In genomic region chr15:50943623-50944022, GRCh38 we compare ENCODE assay signal across 23 cellular contexts. TPM values are rescaled to one million over a fixed set of nuclear protein-coding genes. Genes with fewer than 3 reads are reported as not detected.
A peak's percentile ranks its signal among the peaks of the same experiment; 100 is the strongest.
DNase-seq lines count a peak whose midpoint lies in the region; ATAC-seq, FAIRE-seq and TF ChIP-seq lines count a peak whose summit lies in the region.
"Had no signal": no experiment of that assay in that cellular context is flagged by ENCODE, and none has a peak within 500 bp of the region (broad histone marks: within the 10 kb centered on the region; RNA-seq: fewer than 3 reads in every experiment).

No MANE protein-coding gene starts in this region.

- no peak for TF ChIP-seq EP300 in A549 (IDR thresholded peaks at IDR 0.05)

- no peak for TF ChIP-seq RAD21 in A549 (conservative IDR thresholded peaks at IDR 0.05 in 1 of 2, IDR thresholded peaks at IDR 0.05 in 1 of 2)

- FAIRE-seq in A549 (lab: Jason Lieb, UNC), result peak; percentile 56
- FAIRE-seq: GM12891, H1 had no signal

- H3K27ac ChIP-seq in A549, result no peak overlapping the region

- H3K4me2 ChIP-seq in A549, result no peak overlapping the region

- TF ChIP-seq CTCF in A549 (IDR thresholded peaks at IDR 0.05) (no peak), choroid plexus epithelial cell (conservative IDR thresholded peaks at IDR 0.05; ENCODE audit: low read depth, low read length) (no peak), fibroblast of the aortic adventitia (IDR thresholded peaks at IDR 0.05; ENCODE audit: insufficient read depth, low read length) (no peak)

- CTCF ChIA-PET in A549 (lab: Yijun Ruan, JAX), result no interaction called here

- no peak overlapping the region for H3K4me3 ChIP-seq in A549
- no peak overlapping the region for H3K4me3 ChIP-seq in choroid plexus epithelial cell (ENCODE audit: low read depth, low read length)
- no peak overlapping the region for H3K4me3 ChIP-seq in fibroblast of the aortic adventitia (ENCODE audit: low read depth, low read length)
- H3K4me3 ChIP-seq: MG63 had no signal

- peaks cover 14% of the 10 kb centered on the region for H3K4me1 ChIP-seq in A549

- no peaks in the 10 kb centered on the region for H3K9me3 ChIP-seq in A549
- H3K9me3 ChIP-seq: BE2C, Caco-2, MG63 had no signal

- DNase-seq in A549 (ENCODE audit: low read depth in 1 of 2, low spot score in 1 of 2) (no peak), LHCN-M2 (ENCODE audit: low read depth) (peak; percentile 19), choroid plexus epithelial cell (ENCODE audit: low read depth) (peak; percentile 15), fibroblast of the aortic adventitia (ENCODE audit: low read depth) (peak; percentile 25), Ammon's horn (ENCODE audit: low spot score) (no peak), NCI-H748 (lab: John Stamatoyannopoulos, UW; ENCODE audit: unreplicated experiment) (no peak), MV-4-11 (lab: John Stamatoyannopoulos, UW) (no peak)
- DNase-seq: 8988T; BE2C; Caco-2; CD4-positive, CD25-positive, alpha-beta regulatory T cell; DMS153; MG63; NCI-H1092; NCI-H1436 treated with DMSO at 0.1 percent for 48 hours; NCI-H2029; NCI-H345; NCI-H524 treated with DMSO at 0.1 percent for 48 hours had no signal

- POLR2A ChIA-PET in A549 (lab: Yijun Ruan, JAX), result no interaction called here

- no peak for TF ChIP-seq POLR2A in A549 (IDR thresholded peaks at IDR 0.05; ENCODE audit: low read length)

- ATAC-seq in A549 (no peak), HG03469 (IDR thresholded peaks at IDR 0.05; ENCODE audit: unreplicated experiment) (no peak)
- ATAC-seq: Panc1, Right ventricle myocardium inferior had no signal

TF ChIP-seq in A549, 52 proteins besides CTCF, POLR2A, EP300 and RAD21:
- TF ChIP-seq BCL3 (IDR thresholded peaks at IDR 0.05) (no peak), NFE2L2 (conservative IDR thresholded peaks at IDR 0.05; ENCODE audit: low read length) (no peak), MYC (IDR thresholded peaks at IDR 0.05; ENCODE audit: borderline replicate concordance, low read length) (no peak)
TF ChIP-seq in A549: peak in this region for 0.

RNA-seq across cellular contexts. Expression of gene AP4E1, which starts 35.1 kb away (rescaled TPM):
- polyA plus RNA-seq in A549 (2011; rRNA removed) (9.5 and 9.6 TPM in 2 replicates), A549 (2017; fragmentation: RNase III; extraction: RNeasy Plus Mini Kit Qiagen cat#74134 plus additional on column Dnase treatment) (9.2 to 10.2 TPM (median 9.6 TPM) in 3 replicates)
- 1.6 and 1.9 TPM in 2 replicates for polyA plus RNA-seq in A549 (2012; cell fraction: cytosol; rRNA removed)
- 1.1 and 2.4 TPM in 2 replicates for polyA plus RNA-seq in A549 (2012; cell fraction: nucleus; rRNA removed)
- 6.4 and 6.9 TPM in 2 replicates for polyA minus RNA-seq in A549 (2011; rRNA and poly(A)+ RNA removed)
- total RNA-seq in LHCN-M2 (2014; rRNA removed) (14.6 and 17.2 TPM in 2 replicates), fibroblast of the aortic adventitia (ENCODE audit: low replicate concordance) (12.2 and 17.1 TPM in 2 replicates)
- polyA plus RNA-seq in LHCN-M2 (2012), result 3.7 TPM

Comparison
In these comparisons a context has a peak if more than half of its experiments do, and no peak if none do; other contexts are left out.
1. DNase-seq: peak in LHCN-M2 (single experiment), choroid plexus epithelial cell (single experiment) and fibroblast of the aortic adventitia (single experiment); none in A549 (0 of 2), Ammon's horn (single experiment), NCI-H748 (single experiment) and MV-4-11 (single experiment).